ENCODE assay signal across 7 cellular contexts in the genomic region with DNA sequence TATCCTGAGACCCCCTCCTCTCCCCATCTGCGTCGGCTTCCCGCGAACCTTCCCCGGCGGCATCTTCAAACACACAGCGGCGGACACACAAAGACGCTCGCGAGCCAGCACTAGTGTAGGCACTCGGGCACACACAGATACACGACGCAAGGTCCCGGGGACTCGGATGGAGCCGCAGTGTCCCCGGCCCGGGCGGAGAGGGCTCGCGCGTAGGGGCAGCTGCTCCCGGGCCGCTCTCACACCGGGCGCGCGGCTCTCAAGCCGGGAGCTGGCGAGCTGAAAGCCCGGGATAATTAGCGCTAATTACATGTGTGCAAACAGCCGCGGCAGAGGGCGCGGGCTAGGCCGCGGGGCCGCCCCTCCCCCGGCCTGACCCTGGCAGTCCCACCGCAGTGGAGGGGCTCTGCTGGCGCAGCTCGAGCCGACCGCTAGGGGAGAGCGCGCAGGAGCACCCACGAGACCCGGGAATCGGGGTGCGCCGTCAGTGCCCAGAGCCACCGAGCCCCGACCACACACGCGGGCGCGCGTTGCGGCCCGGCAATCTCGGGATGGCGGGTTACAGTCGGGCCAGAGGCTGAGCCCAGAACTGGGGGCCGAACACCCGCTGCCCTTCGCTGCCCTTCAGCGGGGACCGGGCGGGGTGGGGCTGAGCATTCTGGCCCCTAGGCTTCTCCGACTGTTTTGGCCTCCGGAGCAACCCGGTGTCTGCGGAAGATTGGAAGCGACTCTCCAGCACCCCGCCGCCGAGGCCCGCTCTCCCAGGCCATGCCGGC.
DNase-seq lines count a peak whose midpoint lies in the region; ATAC-seq and TF ChIP-seq lines count a peak whose summit lies in the region.

No MANE protein-coding gene starts in this region.

- peaks cover 22% of the 10 kb centered on the region for H3K4me1 Mint-ChIP-seq in type B pancreatic cell (ENCODE audit: unreplicated experiment)

- H3K27me3 Mint-ChIP-seq in type B pancreatic cell, result peaks cover 86% of the 10 kb centered on the region

- H3K36me3 ChIP-seq in right lobe of liver, result no peaks in the 10 kb centered on the region

- H3K36me3 Mint-ChIP-seq in type B pancreatic cell, result no peaks in the 10 kb centered on the region

- peak; percentile 10 to 23 (median 22) for ATAC-seq in right lobe of liver
- no peak for ATAC-seq in activated CD4-positive, CD25-positive, alpha-beta regulatory T cell treated with anti-CD3 and anti-CD28 coated beads, Interleukin-2, amount 50 U/mL, for 24 hours

- no peaks in the 10 kb centered on the region for H3K9me3 ChIP-seq in right lobe of liver

- peaks cover 0 to 25% (median 5%) of the 10 kb centered on the region in 4 donors for H3K4me1 ChIP-seq in right lobe of liver

- H3K4me3 Mint-ChIP-seq in type B pancreatic cell, result peak overlapping the region; percentile 83

- TF ChIP-seq CTCF in GM12873 (IDR thresholded peaks at IDR 0.05; ENCODE audit: insufficient read depth, low read depth, low read length, missing control alignments) (peak; percentile 42), right lobe of liver (IDR thresholded peaks at IDR 0.05) (peak; percentile 17 to 29 (median 20)), type B pancreatic cell (conservative IDR thresholded peaks at IDR 0.05) (peak; percentile 79)

- H3K27ac ChIP-seq in right lobe of liver, result no peak overlapping the region

- no peak for TF ChIP-seq POLR2A in right lobe of liver (IDR thresholded peaks at IDR 0.05)

- H3K9me3 Mint-ChIP-seq in type B pancreatic cell, result no peaks in the 10 kb centered on the region

- peak; percentile 57 for DNase-seq in NCI-H2171 (lab: John Stamatoyannopoulos, UW)
- DNase-seq in cerebellum (ENCODE audit: low spot score), result peak; percentile 18
- peak in 1 of 3 donors; percentile 49 for DNase-seq in right lobe of liver
- no peak for DNase-seq in type B pancreatic cell (ENCODE audit: extremely low spot score, unreplicated experiment)
- DNase-seq in UCSD-AML1 (lab: John Stamatoyannopoulos, UW; ENCODE audit: unreplicated experiment), result no peak

- peak overlapping the region; percentile 31 to 45 (median 39) for H3K4me3 ChIP-seq in right lobe of liver

- intact Hi-C loops in right lobe of liver (cut with DNase I), result loop anchor here in 1 of 2 donors (5.0 kb wide), 1 partner anchor 277 kb away; no protein-coding TSS in a partner anchor

- H3K27me3 ChIP-seq in right lobe of liver, result peaks cover 4 to 12% of the 10 kb centered on the region in 2 donors

- WGBS in right lobe of liver (ENCODE audit: insufficient coverage, low coverage, low lambda C conversion rate, missing lambda C conversion rate), result 6% methylated on average over 6 of the region's 81 CpGs

- no peak overlapping the region for H3K27ac Mint-ChIP-seq in type B pancreatic cell

Comparison
In these comparisons a context has a peak if more than half of its experiments do, and no peak if none do; other contexts are left out.
1. CTCF ChIP-seq: peak in every context shown above with its lines; median percentile 79 in type B pancreatic cell; 42 in GM12873; 20 in right lobe of liver.
2. DNase-seq: peak in NCI-H2171 (single experiment) and cerebellum (single experiment); none in type B pancreatic cell (single experiment) and UCSD-AML1 (single experiment).
3. ATAC-seq: peak in right lobe of liver (4 of 4); none in activated CD4-positive, CD25-positive, alpha-beta regulatory T cell treated with anti-CD3 and anti-CD28 coated beads, Interleukin-2, amount 50 U/mL, for 24 hours (0 of 2).